In genomic region chr2:101759162-101759561, GRCh38 we compare ENCODE assay signal across 1 cellular context.
TF ChIP-seq lines count a peak whose summit lies in the region.

No MANE protein-coding gene starts in this region.

TF ChIP-seq in SK-N-SH treated with all-trans-retinoic acid at 6 μM for 48 hours, 23 proteins besides CTCF, POLR2A, EP300 and RAD21 (continued from another document):
- no peak for TF ChIP-seq CSRNP3 (CRISPR knock-in tag; IDR thresholded peaks at IDR 0.05)
- no peak for TF ChIP-seq ZNF8 (CRISPR knock-in tag; IDR thresholded peaks at IDR 0.05)
- no peak for TF ChIP-seq ZC3H10 (CRISPR knock-in tag; IDR thresholded peaks at IDR 0.05)
